In the genomic region with DNA sequence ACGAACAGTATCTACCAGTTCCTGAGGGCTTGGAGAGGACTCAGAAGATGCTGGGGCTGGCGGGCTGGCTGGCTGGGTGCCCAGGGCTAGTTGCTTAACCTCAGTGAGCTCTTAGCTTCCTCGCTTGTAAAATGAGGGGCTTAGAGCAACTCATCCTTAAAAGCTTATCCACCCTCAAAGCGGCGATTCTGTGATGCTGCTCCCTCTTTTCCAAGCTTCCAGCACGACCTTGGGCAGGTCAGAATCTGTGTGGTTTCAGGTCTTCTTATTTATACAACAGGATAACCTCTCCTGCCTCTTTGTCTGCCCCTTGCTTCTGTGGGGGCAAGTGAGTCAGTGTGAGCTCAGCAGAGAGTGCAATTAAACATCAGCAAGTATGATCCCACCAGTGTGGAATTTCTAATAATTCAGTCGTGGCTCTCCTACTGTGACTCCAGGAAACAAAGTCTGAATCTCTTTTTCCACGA, we compare ENCODE assay signal across 11 cellular contexts.
DNase-seq lines count a peak whose midpoint lies in the region; ATAC-seq, FAIRE-seq and TF ChIP-seq lines count a peak whose summit lies in the region.
"Had no signal": no experiment of that assay in that cellular context is flagged by ENCODE, and none has a peak within 500 bp of the region (broad histone marks: within the 10 kb centered on the region; RNA-seq: fewer than 3 reads in every experiment).

No MANE protein-coding gene starts in this region.

- no peak overlapping the region for H3K4me3 Mint-ChIP-seq in astrocyte (ENCODE audit: unreplicated experiment)
- H3K4me3 Mint-ChIP-seq: memory B cell had no signal

- no peaks in the 10 kb centered on the region for H4K20me1 ChIP-seq in astrocyte (ENCODE audit: insufficient read depth, low read length)

- no peak overlapping the region for H3K14ac ChIP-seq in mesenchymal stem cell (ENCODE audit: low read length in 2 of 2)

- peak overlapping the region; percentile 80 for H2BK5ac ChIP-seq in mesenchymal stem cell (ENCODE audit: low read depth, low read length, poor library complexity, severe bottlenecking)

- H3K36me3 ChIP-seq in astrocyte (ENCODE audit: insufficient read depth, low read length) (no peaks in the 10 kb centered on the region), mesenchymal stem cell (ENCODE audit: control insufficient read depth in 1 of 2, insufficient read depth in 2 of 2, low read depth in 1 of 2, low read length in 2 of 2) (no peaks in the 10 kb centered on the region)
- H3K36me3 ChIP-seq in effector memory CD4-positive, alpha-beta T cell (ENCODE audit: control insufficient read depth, insufficient read depth, low read length): no peaks in the 10 kb centered on the region

- H3K9ac ChIP-seq in astrocyte (ENCODE audit: low read length): peak overlapping the region; percentile 53
- H3K9ac ChIP-seq in mesenchymal stem cell (ENCODE audit: low read length): peak overlapping the region; percentile 65

- no peak overlapping the region for H4K8ac ChIP-seq in mesenchymal stem cell (ENCODE audit: low read length)

- ATAC-seq in A549 (peak; percentile 72 to 81), HG02588 (IDR thresholded peaks at IDR 0.05; ENCODE audit: unreplicated experiment) (no peak), GM18907 (IDR thresholded peaks at IDR 0.05; ENCODE audit: unreplicated experiment) (no peak)

- H3K27me3 ChIP-seq in astrocyte (ENCODE audit: insufficient read depth, low read length) (no peaks in the 10 kb centered on the region), mesenchymal stem cell (ENCODE audit: control insufficient read depth in 1 of 2, insufficient read depth in 1 of 2, low read length in 2 of 2) (no peaks in the 10 kb centered on the region)
- H3K27me3 ChIP-seq in effector memory CD4-positive, alpha-beta T cell (replicated peaks; ENCODE audit: control insufficient read depth, insufficient read depth, low read length, poor library complexity, severe bottlenecking): no peaks in the 10 kb centered on the region

- peak overlapping the region; percentile 45 for H2AFZ ChIP-seq in astrocyte (ENCODE audit: low read depth, low read length)
- H2AFZ ChIP-seq in mesenchymal stem cell (ENCODE audit: low read depth, low read length): no peak overlapping the region

- H3K4me3 ChIP-seq in A549: peak overlapping the region; percentile 33
- no peak overlapping the region for H3K4me3 ChIP-seq in HFF-Myc (replicated peaks; ENCODE audit: low read depth, low read length)
- H3K4me3 ChIP-seq in astrocyte (ENCODE audit: insufficient read depth, low read depth, low read length): peak overlapping the region; percentile 30
- peak overlapping the region in 1 of 2 experiments; percentile 59 for H3K4me3 ChIP-seq in mesenchymal stem cell (ENCODE audit: insufficient read depth in 1 of 2, low read depth in 1 of 2, low read length in 2 of 2)
- no peak overlapping the region for H3K4me3 ChIP-seq in effector memory CD4-positive, alpha-beta T cell (ENCODE audit: insufficient read depth, low read depth, low read length, poor library complexity, severe bottlenecking)
- H3K4me3 ChIP-seq: SK-N-MC had no signal

- no peak overlapping the region for H2BK15ac ChIP-seq in mesenchymal stem cell (ENCODE audit: low read depth, poor library complexity, severe bottlenecking)

- no peaks in the 10 kb centered on the region for H3K9me3 Mint-ChIP-seq in astrocyte (ENCODE audit: unreplicated experiment)

- peak; percentile 86 for FAIRE-seq in A549 (lab: Jason Lieb, UNC)
- peak; percentile 84 for FAIRE-seq in astrocyte (lab: Jason Lieb, UNC)

- no peak overlapping the region for H4K91ac ChIP-seq in mesenchymal stem cell (ENCODE audit: low read length)

- POLR2A ChIA-PET in A549 (lab: Yijun Ruan, JAX): interaction anchor here (1.0 kb wide), 1 partner anchor 10 kb away, joined by 4 read pairs; no protein-coding TSS in a partner anchor

- H3K9me3 ChIP-seq in A549: no peaks in the 10 kb centered on the region
- no peaks in the 10 kb centered on the region for H3K9me3 ChIP-seq in astrocyte (ENCODE audit: insufficient read depth, low read depth, low read length)
- H3K9me3 ChIP-seq in mesenchymal stem cell (ENCODE audit: control insufficient read depth, low read length): no peaks in the 10 kb centered on the region
- no peaks in the 10 kb centered on the region for H3K9me3 ChIP-seq in effector memory CD4-positive, alpha-beta T cell (ENCODE audit: control insufficient read depth, low read length)

- TF ChIP-seq CTCF in A549 (IDR thresholded peaks at IDR 0.05) (no peak), HFF-Myc (IDR thresholded peaks at IDR 0.05; ENCODE audit: low read depth, low read length, missing control alignments) (no peak), astrocyte (IDR thresholded peaks at IDR 0.05; ENCODE audit: insufficient read depth, low read depth, low read length) (no peak)

- no peak overlapping the region for H3K4ac ChIP-seq in mesenchymal stem cell (ENCODE audit: low read depth in 1 of 2, low read length in 2 of 2)

- H2BK12ac ChIP-seq in mesenchymal stem cell (ENCODE audit: low read length in 2 of 2): peak overlapping the region in 1 of 2 experiments; percentile 15

- H3K4me1 Mint-ChIP-seq in astrocyte (ENCODE audit: low read depth, unreplicated experiment): peaks cover 39% of the 10 kb centered on the region
- H3K4me1 Mint-ChIP-seq: memory B cell had no signal

- H3K23ac ChIP-seq in mesenchymal stem cell (ENCODE audit: low read length in 2 of 2): no peak overlapping the region

- peak overlapping the region; percentile 10 for H2AK5ac ChIP-seq in mesenchymal stem cell (ENCODE audit: low read length, severe bottlenecking)

- H3K27ac Mint-ChIP-seq in astrocyte (ENCODE audit: unreplicated experiment): peak overlapping the region; percentile 98
- H3K27ac Mint-ChIP-seq: memory B cell had no signal

- no peaks in the 10 kb centered on the region for H3K27me3 Mint-ChIP-seq in astrocyte (ENCODE audit: low read depth, unreplicated experiment)

- H3K4me2 ChIP-seq in A549: peak overlapping the region; percentile 95
- H3K4me2 ChIP-seq in astrocyte (ENCODE audit: low read length): peak overlapping the region; percentile 78
- H3K4me2 ChIP-seq in mesenchymal stem cell (ENCODE audit: low read length, poor library complexity, severe bottlenecking): no peak overlapping the region

- no peaks in the 10 kb centered on the region for H3K79me2 ChIP-seq in astrocyte (ENCODE audit: insufficient read depth, low read length)

- H2BK120ac ChIP-seq in mesenchymal stem cell (ENCODE audit: low read depth, low read length): peak overlapping the region; percentile 37

- H3K4me1 ChIP-seq in A549 (peaks cover 60% of the 10 kb centered on the region), astrocyte (ENCODE audit: insufficient read depth, low read length) (peaks cover 34% of the 10 kb centered on the region), mesenchymal stem cell (ENCODE audit: control insufficient read depth, insufficient read depth, low read depth, low read length) (peaks cover 16% of the 10 kb centered on the region)
- H3K4me1 ChIP-seq in effector memory CD4-positive, alpha-beta T cell (ENCODE audit: control insufficient read depth, insufficient read depth, low read length, poor library complexity, severe bottlenecking): no peaks in the 10 kb centered on the region

- H3K79me1 ChIP-seq in mesenchymal stem cell (replicated peaks; ENCODE audit: low read length, poor library complexity, severe bottlenecking): no peaks in the 10 kb centered on the region

- H3K36me3 Mint-ChIP-seq in astrocyte (ENCODE audit: low read depth, unreplicated experiment): no peaks in the 10 kb centered on the region
- H3K36me3 Mint-ChIP-seq: memory B cell had no signal

- peak; percentile 91 to 94 for TF ChIP-seq EP300 in A549 (IDR thresholded peaks at IDR 0.05)

- H3K27ac ChIP-seq in A549 (peak overlapping the region; percentile 94 to 96), astrocyte (ENCODE audit: low read depth, low read length) (peak overlapping the region; percentile 61), mesenchymal stem cell (ENCODE audit: low read length, poor library complexity, severe bottlenecking) (peak overlapping the region; percentile 95)
- H3K27ac ChIP-seq in effector memory CD4-positive, alpha-beta T cell (ENCODE audit: insufficient read depth, low read length, poor library complexity, severe bottlenecking): no peak overlapping the region
- H3K27ac ChIP-seq: SK-N-MC had no signal

- H3K18ac ChIP-seq in mesenchymal stem cell (ENCODE audit: low read depth in 1 of 2, low read length in 2 of 2): peak overlapping the region in 1 of 2 experiments; percentile 23

- TF ChIP-seq POLR2A in A549 (IDR thresholded peaks at IDR 0.05; ENCODE audit: low read length): no peak

- CTCF ChIA-PET in A549 (lab: Yijun Ruan, JAX): interaction anchor here (0.6 to 4.6 kb wide), 10 partner anchors 9 to 540 kb away, joined by 3 to 17 read pairs (median 4); no protein-coding TSS in a partner anchor

- peak in 1 of 2 experiments; percentile 57; a peak in 3 of 5 replicates for TF ChIP-seq RAD21 in A549 (conservative IDR thresholded peaks at IDR 0.05 in 1 of 2, IDR thresholded peaks at IDR 0.05 in 1 of 2)

- DNase-seq in A549 (ENCODE audit: low read depth in 1 of 2, low spot score in 1 of 2) (peak; percentile 88 to 90), HFF-Myc (ENCODE audit: extremely low read depth, low read depth) (peak; percentile 42), astrocyte (ENCODE audit: low read depth) (peak; percentile 87), mesenchymal stem cell (peak; percentile 93)
- no peak for DNase-seq in effector memory CD4-positive, alpha-beta T cell
- no peak for DNase-seq in activated CD4-positive, alpha-beta T cell treated with anti-CD3 and anti-CD28 coated beads for 1 hour
- DNase-seq: MV-4-11 had no signal

- WGBS in A549 (ENCODE audit: missing lambda C conversion rate): 2% methylated on average over 8 of the region's 8 CpGs
- WGBS in mesenchymal stem cell: 12% methylated on average over 8 of the region's 8 CpGs

TF ChIP-seq in A549, 52 proteins besides CTCF, POLR2A, EP300 and RAD21 (continues in another document):
- TF ChIP-seq JUN (IDR thresholded peaks at IDR 0.05) (peak; percentile 94), FOSL2 (IDR thresholded peaks at IDR 0.05) (peak; percentile 96), FOSL2 (CRISPR knock-in tag; IDR thresholded peaks at IDR 0.05) (peak; percentile 91), MYC (IDR thresholded peaks at IDR 0.05; ENCODE audit: borderline replicate concordance, low read length) (0 out of 2 replicates have a peak, but pooled peaks have one; percentile 35), HEYL (CRISPR knock-in tag; IDR thresholded peaks at IDR 0.05) (no peak)
- TF ChIP-seq, protein P1, sequence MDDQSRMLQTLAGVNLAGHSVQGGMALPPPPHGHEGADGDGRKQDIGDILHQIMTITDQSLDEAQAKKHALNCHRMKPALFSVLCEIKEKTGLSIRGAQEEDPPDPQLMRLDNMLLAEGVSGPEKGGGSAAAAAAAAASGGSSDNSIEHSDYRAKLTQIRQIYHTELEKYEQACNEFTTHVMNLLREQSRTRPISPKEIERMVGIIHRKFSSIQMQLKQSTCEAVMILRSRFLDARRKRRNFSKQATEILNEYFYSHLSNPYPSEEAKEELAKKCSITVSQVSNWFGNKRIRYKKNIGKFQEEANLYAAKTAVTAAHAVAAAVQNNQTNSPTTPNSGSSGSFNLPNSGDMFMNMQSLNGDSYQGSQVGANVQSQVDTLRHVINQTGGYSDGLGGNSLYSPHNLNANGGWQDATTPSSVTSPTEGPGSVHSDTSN (IDR thresholded peaks at IDR 0.05): peak; percentile 54; the same call in 1 of the 2 replicates

Comparison
In these comparisons a context has a peak if more than half of its experiments do, and no peak if none do; other contexts are left out.
1. ATAC-seq: peak in A549 (2 of 2); none in HG02588 (single experiment) and GM18907 (single experiment).
2. DNase-seq: peak in A549 (2 of 2), HFF-Myc (single experiment), astrocyte (single experiment) and mesenchymal stem cell (single experiment); none in effector memory CD4-positive, alpha-beta T cell (0 of 3) and activated CD4-positive, alpha-beta T cell treated with anti-CD3 and anti-CD28 coated beads for 1 hour (single experiment).
3. H3K4me3 ChIP-seq: peak in A549 (single experiment) and astrocyte (single experiment); none in HFF-Myc (single experiment) and effector memory CD4-positive, alpha-beta T cell (single experiment).